8 cellular contexts compared by ENCODE assay signal in the genomic region with DNA sequence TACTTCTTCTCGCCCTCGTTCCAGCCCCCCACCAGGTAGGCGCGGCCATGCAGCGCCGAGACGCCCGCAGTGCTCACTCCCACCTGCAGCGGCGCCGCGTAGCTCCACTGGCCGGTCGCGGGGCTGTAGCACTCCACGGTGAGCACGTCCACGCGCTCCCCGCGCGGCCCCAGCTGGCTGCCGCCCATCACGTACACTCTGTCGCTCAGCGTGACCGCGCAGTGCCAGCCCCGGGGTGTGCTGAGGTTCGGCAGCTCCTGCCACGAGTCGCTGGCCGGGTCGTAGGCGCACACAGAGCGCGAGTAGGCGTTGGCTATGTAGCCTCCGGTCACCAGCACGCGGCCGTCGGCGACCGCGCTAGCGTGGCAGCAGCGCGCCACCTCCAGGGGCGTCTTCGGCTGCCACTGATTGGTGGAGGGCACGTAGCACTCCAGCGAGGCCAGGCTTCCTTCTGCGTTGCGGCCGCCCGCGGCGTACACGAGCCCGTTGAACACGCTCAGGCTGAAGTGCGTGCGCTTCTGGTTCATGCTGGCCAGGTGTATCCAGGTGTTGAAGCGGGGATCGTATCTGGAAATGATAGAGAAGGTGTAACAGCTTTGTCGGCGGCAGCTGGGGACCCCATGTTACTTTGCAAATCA. TPM values are rescaled to one million over a fixed set of nuclear protein-coding genes. Genes with fewer than 3 reads are reported as not detected.
DNase-seq lines count a peak whose midpoint lies in the region; ATAC-seq and TF ChIP-seq lines count a peak whose summit lies in the region.

No MANE protein-coding gene starts in this region.

- under 1% methylated on average over 68 of the region's 68 CpGs for WGBS in liver

- no peaks in the 10 kb centered on the region for H3K9me3 Mint-ChIP-seq in dendritic cell treated with granulocyte-macrophage colony-stimulating factor and Interleukin-4, amounts not matched to agents 40 ng/mL and 50 ng/mL, for 4 days

- peak overlapping the region; percentile 90 for H3K4me3 Mint-ChIP-seq in dendritic cell treated with granulocyte-macrophage colony-stimulating factor and Interleukin-4, amounts not matched to agents 40 ng/mL and 50 ng/mL, for 4 days

- peak; percentile 38 for TF ChIP-seq CTCF in liver (IDR thresholded peaks at IDR 0.05; ENCODE audit: low read depth, low read length, missing input control)

- H3K9ac ChIP-seq in liver (ENCODE audit: low read depth in 1 of 2, low read length in 2 of 2) = peak overlapping the region; percentile 42 to 88

- peaks cover 12% of the 10 kb centered on the region for H3K27me3 Mint-ChIP-seq in dendritic cell treated with granulocyte-macrophage colony-stimulating factor and Interleukin-4, amounts not matched to agents 40 ng/mL and 50 ng/mL, for 4 days

- peak overlapping the region; percentile 77 to 94 for H3K27ac ChIP-seq in liver (ENCODE audit: low read depth in 1 of 2, low read length in 2 of 2)

- no peaks in the 10 kb centered on the region for H3K36me3 Mint-ChIP-seq in dendritic cell treated with granulocyte-macrophage colony-stimulating factor and Interleukin-4, amounts not matched to agents 40 ng/mL and 50 ng/mL, for 4 days (ENCODE audit: low read depth)

- ATAC-seq in GM18858 (IDR thresholded peaks at IDR 0.05; ENCODE audit: unreplicated experiment) (peak; percentile 61), HG03097 (IDR thresholded peaks at IDR 0.05; ENCODE audit: low FRiP score, unreplicated experiment) (peak; percentile 79)

- no peaks in the 10 kb centered on the region for H3K27me3 ChIP-seq in liver (ENCODE audit: control insufficient read depth in 4 of 4, insufficient read depth in 4 of 4, low read length in 3 of 4)

- DNase-seq in ACHN = peak; percentile 77
- DNase-seq in NCI-H345 (lab: John Stamatoyannopoulos, UW) = peak; percentile 86
- DNase-seq in activated CD4-positive, alpha-beta T cell treated with anti-CD3 and anti-CD28 coated beads for 48 hours = peak; percentile 84
- DNase-seq in stimulated activated CD4-positive, alpha-beta T cell treated with anti-CD3 and anti-CD28 coated beads, Interleukin-2, amount 100 ng/mL, for 48 hours = peak; percentile 63 to 65

- in situ Hi-C loops in ACHN (cut with HindIII; ENCODE audit: low pct_ligation_motif_present, low pct_unique_long_range_greater_than_20kb, low sequenced_read_pairs) = no loop called here

- H3K27ac Mint-ChIP-seq in dendritic cell treated with granulocyte-macrophage colony-stimulating factor and Interleukin-4, amounts not matched to agents 40 ng/mL and 50 ng/mL, for 4 days = peak overlapping the region; percentile 91

- intact Hi-C loops in dendritic cell treated with granulocyte-macrophage colony-stimulating factor and Interleukin-4, amounts not matched to agents 40 ng/mL and 50 ng/mL, for 4 days (cut with micrococcal nuclease) = loop anchor here (1.0 to 5.0 kb wide), 4 partner anchors 75 to 159 kb away; partner anchors contain the start of gene GCLC

- peaks cover 0 to 22% (median 16%) of the 10 kb centered on the region in 4 donors for H3K4me1 ChIP-seq in liver (ENCODE audit: control insufficient read depth in 4 of 4, insufficient read depth in 4 of 4, low read length in 3 of 4)

- peak overlapping the region; percentile 60 to 99 (median 69) for H3K4me3 ChIP-seq in liver (ENCODE audit: low read depth in 1 of 3, low read length in 3 of 3)

- TF ChIP-seq RAD21 in liver (IDR thresholded peaks at IDR 0.05) = peak; percentile 67 to 69

- no peaks in the 10 kb centered on the region for H3K36me3 ChIP-seq in liver (ENCODE audit: control insufficient read depth in 4 of 4, insufficient read depth in 3 of 4, low read depth in 1 of 4, low read length in 3 of 4)

- H3K9me3 ChIP-seq in liver (ENCODE audit: control insufficient read depth in 4 of 4, low read length in 3 of 4) = no peaks in the 10 kb centered on the region

- H3K4me1 Mint-ChIP-seq in dendritic cell treated with granulocyte-macrophage colony-stimulating factor and Interleukin-4, amounts not matched to agents 40 ng/mL and 50 ng/mL, for 4 days (ENCODE audit: low read depth) = peaks cover 25% of the 10 kb centered on the region

TF ChIP-seq in liver, 16 proteins besides CTCF, POLR2A, EP300 and RAD21:
- TF ChIP-seq MAX (IDR thresholded peaks at IDR 0.05) (peak; percentile 84), SP1 (IDR thresholded peaks at IDR 0.05) (peak; percentile 62), YY1 (IDR thresholded peaks at IDR 0.05) (peak; percentile 68), RXRA (IDR thresholded peaks at IDR 0.05) (peak; percentile 37 to 39), FOXA1 (IDR thresholded peaks at IDR 0.05) (no peak), GABPA (IDR thresholded peaks at IDR 0.05 in 1 of 2, conservative IDR thresholded peaks at IDR 0.05 in 1 of 2) (no peak)
- TF ChIP-seq, protein P1, sequence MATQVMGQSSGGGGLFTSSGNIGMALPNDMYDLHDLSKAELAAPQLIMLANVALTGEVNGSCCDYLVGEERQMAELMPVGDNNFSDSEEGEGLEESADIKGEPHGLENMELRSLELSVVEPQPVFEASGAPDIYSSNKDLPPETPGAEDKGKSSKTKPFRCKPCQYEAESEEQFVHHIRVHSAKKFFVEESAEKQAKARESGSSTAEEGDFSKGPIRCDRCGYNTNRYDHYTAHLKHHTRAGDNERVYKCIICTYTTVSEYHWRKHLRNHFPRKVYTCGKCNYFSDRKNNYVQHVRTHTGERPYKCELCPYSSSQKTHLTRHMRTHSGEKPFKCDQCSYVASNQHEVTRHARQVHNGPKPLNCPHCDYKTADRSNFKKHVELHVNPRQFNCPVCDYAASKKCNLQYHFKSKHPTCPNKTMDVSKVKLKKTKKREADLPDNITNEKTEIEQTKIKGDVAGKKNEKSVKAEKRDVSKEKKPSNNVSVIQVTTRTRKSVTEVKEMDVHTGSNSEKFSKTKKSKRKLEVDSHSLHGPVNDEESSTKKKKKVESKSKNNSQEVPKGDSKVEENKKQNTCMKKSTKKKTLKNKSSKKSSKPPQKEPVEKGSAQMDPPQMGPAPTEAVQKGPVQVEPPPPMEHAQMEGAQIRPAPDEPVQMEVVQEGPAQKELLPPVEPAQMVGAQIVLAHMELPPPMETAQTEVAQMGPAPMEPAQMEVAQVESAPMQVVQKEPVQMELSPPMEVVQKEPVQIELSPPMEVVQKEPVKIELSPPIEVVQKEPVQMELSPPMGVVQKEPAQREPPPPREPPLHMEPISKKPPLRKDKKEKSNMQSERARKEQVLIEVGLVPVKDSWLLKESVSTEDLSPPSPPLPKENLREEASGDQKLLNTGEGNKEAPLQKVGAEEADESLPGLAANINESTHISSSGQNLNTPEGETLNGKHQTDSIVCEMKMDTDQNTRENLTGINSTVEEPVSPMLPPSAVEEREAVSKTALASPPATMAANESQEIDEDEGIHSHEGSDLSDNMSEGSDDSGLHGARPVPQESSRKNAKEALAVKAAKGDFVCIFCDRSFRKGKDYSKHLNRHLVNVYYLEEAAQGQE (IDR thresholded peaks at IDR 0.05) = peak; percentile 59

RNA-seq across cellular contexts. Expression of gene KLHL31, which starts 13.7 kb away (rescaled TPM):
- total RNA-seq in liver = under 1 TPM; 0.59 to 0.65 TPM
- polyA plus RNA-seq in liver = under 1 TPM; 0.08 to 0.32 TPM

Comparison
In these comparisons a context has a peak if more than half of its experiments do, and no peak if none do; other contexts are left out.
1. Peak in every context shown above with its lines: DNase-seq, ATAC-seq, H3K4me3 ChIP-seq and H3K27ac ChIP-seq.